In the genomic region with DNA sequence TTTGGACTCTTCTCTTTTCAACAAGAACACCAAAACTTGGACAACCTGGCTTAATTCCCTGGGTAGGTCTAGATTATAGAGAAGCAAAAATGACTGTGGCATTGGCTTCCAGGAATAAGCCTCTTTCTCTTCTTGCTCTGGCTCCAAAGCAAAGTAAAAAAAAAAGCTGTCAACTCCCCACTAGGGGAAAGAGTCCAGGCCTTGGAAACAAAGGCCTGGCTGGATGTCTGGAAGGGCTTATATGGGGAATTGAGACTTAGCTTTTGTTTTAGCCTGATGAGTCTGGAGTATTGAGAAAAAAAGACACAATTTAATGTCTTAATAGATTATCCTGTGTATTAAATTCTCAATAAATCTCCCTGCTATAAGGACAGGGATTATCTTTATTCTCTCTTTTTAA, we compare ENCODE assay signal across 1 cellular context.
TF ChIP-seq lines count a peak whose summit lies in the region.

No MANE protein-coding gene starts in this region.

TF ChIP-seq in WTC11, 78 proteins besides CTCF, POLR2A, EP300 and RAD21 (continued from another document):
- TF ChIP-seq, protein P1, sequence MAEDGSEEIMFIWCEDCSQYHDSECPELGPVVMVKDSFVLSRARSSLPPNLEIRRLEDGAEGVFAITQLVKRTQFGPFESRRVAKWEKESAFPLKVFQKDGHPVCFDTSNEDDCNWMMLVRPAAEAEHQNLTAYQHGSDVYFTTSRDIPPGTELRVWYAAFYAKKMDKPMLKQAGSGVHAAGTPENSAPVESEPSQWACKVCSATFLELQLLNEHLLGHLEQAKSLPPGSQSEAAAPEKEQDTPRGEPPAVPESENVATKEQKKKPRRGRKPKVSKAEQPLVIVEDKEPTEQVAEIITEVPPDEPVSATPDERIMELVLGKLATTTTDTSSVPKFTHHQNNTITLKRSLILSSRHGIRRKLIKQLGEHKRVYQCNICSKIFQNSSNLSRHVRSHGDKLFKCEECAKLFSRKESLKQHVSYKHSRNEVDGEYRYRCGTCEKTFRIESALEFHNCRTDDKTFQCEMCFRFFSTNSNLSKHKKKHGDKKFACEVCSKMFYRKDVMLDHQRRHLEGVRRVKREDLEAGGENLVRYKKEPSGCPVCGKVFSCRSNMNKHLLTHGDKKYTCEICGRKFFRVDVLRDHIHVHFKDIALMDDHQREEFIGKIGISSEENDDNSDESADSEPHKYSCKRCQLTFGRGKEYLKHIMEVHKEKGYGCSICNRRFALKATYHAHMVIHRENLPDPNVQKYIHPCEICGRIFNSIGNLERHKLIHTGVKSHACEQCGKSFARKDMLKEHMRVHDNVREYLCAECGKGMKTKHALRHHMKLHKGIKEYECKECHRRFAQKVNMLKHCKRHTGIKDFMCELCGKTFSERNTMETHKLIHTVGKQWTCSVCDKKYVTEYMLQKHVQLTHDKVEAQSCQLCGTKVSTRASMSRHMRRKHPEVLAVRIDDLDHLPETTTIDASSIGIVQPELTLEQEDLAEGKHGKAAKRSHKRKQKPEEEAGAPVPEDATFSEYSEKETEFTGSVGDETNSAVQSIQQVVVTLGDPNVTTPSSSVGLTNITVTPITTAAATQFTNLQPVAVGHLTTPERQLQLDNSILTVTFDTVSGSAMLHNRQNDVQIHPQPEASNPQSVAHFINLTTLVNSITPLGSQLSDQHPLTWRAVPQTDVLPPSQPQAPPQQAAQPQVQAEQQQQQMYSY (CRISPR knock-in tag; IDR thresholded peaks at IDR 0.05) = no peak
- TF ChIP-seq, protein P2, sequence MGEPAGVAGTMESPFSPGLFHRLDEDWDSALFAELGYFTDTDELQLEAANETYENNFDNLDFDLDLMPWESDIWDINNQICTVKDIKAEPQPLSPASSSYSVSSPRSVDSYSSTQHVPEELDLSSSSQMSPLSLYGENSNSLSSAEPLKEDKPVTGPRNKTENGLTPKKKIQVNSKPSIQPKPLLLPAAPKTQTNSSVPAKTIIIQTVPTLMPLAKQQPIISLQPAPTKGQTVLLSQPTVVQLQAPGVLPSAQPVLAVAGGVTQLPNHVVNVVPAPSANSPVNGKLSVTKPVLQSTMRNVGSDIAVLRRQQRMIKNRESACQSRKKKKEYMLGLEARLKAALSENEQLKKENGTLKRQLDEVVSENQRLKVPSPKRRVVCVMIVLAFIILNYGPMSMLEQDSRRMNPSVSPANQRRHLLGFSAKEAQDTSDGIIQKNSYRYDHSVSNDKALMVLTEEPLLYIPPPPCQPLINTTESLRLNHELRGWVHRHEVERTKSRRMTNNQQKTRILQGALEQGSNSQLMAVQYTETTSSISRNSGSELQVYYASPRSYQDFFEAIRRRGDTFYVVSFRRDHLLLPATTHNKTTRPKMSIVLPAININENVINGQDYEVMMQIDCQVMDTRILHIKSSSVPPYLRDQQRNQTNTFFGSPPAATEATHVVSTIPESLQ (CRISPR knock-in tag; IDR thresholded peaks at IDR 0.05) = no peak
- no peak for TF ChIP-seq ZNF219 (CRISPR knock-in tag; IDR thresholded peaks at IDR 0.05; ENCODE audit: borderline replicate concordance)
